ENCODE assay signal across 1 cellular context in genomic region chr17:35801583-35802224, GRCh38.
TF ChIP-seq lines count a peak whose summit lies in the region.

No MANE protein-coding gene starts in this region.

TF ChIP-seq in HepG2, 621 proteins besides CTCF, POLR2A, EP300 and RAD21:
- TF ChIP-seq GRHL1 (CRISPR knock-in tag; conservative IDR thresholded peaks at IDR 0.05) (no peak), NR3C1 (CRISPR knock-in tag; IDR thresholded peaks at IDR 0.05) (no peak), ZGPAT (CRISPR knock-in tag; IDR thresholded peaks at IDR 0.05) (no peak), SMAD3 (CRISPR knock-in tag; IDR thresholded peaks at IDR 0.05) (no peak), SOX5 (CRISPR knock-in tag; IDR thresholded peaks at IDR 0.05; ENCODE audit: borderline replicate concordance) (no peak), SNAPC4 (CRISPR knock-in tag; IDR thresholded peaks at IDR 0.05) (no peak), ZNF414 (CRISPR knock-in tag; IDR thresholded peaks at IDR 0.05) (no peak), ZNF256 (CRISPR knock-in tag; conservative IDR thresholded peaks at IDR 0.05) (no peak), ZNF816 (CRISPR knock-in tag; IDR thresholded peaks at IDR 0.05; ENCODE audit: borderline replicate concordance) (no peak), DDIT3 (CRISPR knock-in tag; IDR thresholded peaks at IDR 0.05) (no peak), ATF4 (CRISPR knock-in tag; IDR thresholded peaks at IDR 0.05) (no peak), DBP (CRISPR knock-in tag; IDR thresholded peaks at IDR 0.05; ENCODE audit: not compliant biosample characterization) (no peak), ZBTB40 (IDR thresholded peaks at IDR 0.05) (no peak), ZBTB40 (CRISPR knock-in tag; IDR thresholded peaks at IDR 0.05) (no peak)
